Comparison of ENCODE assay signal across 8 cellular contexts in genomic region chrX:119488749-119489148, GRCh38. TPM values are rescaled to one million over a fixed set of nuclear protein-coding genes. Genes with fewer than 3 reads are reported as not detected.
DNase-seq lines count a peak whose midpoint lies in the region; ATAC-seq, FAIRE-seq and TF ChIP-seq lines count a peak whose summit lies in the region.

No MANE protein-coding gene starts in this region.

- no peaks in the 10 kb centered on the region for H3K9me3 Mint-ChIP-seq in HFFc6
- peaks cover 14% of the 10 kb centered on the region for H3K9me3 Mint-ChIP-seq in chondrocyte (ENCODE audit: low read depth)

- TF ChIP-seq CTCF in D721Med (IDR thresholded peaks at IDR 0.05; ENCODE audit: insufficient read depth, missing control alignments): peak; percentile 52
- peak; percentile 83 for TF ChIP-seq CTCF in HFFc6 (IDR thresholded peaks at IDR 0.05)
- TF ChIP-seq CTCF in chondrocyte (IDR thresholded peaks at IDR 0.05): peak; percentile 80
- peak; percentile 36 for TF ChIP-seq CTCF in lung (IDR thresholded peaks at IDR 0.05; ENCODE audit: control extremely low read depth, extremely low read depth)
- peak; percentile 59 for TF ChIP-seq CTCF in upper lobe of right lung (IDR thresholded peaks at IDR 0.05)

- H3K27me3 Mint-ChIP-seq in HFFc6 (ENCODE audit: insufficient read depth) (peaks cover 4% of the 10 kb centered on the region), chondrocyte (ENCODE audit: low read depth) (no peaks in the 10 kb centered on the region)

- H3K4me1 ChIP-seq in lung (ENCODE audit: control insufficient read depth in 2 of 2, insufficient read depth in 2 of 2, low read length in 2 of 2): no peaks in the 10 kb centered on the region
- no peaks in the 10 kb centered on the region for H3K4me1 ChIP-seq in upper lobe of right lung

- H3K4me3 Mint-ChIP-seq in HFFc6: no peak overlapping the region
- no peak overlapping the region for H3K4me3 Mint-ChIP-seq in chondrocyte (ENCODE audit: unreplicated experiment)

- no peak for FAIRE-seq in D721Med (lab: Jason Lieb, UNC)

- no peak for DNase-seq in D721Med (ENCODE audit: insufficient read length, low spot score)
- peak; percentile 38 for DNase-seq in HFFc6
- peak; percentile 46 for DNase-seq in RPMI8226
- DNase-seq in chondrocyte (ENCODE audit: low spot score): no peak
- peak; percentile 53 for DNase-seq in lung (ENCODE audit: low spot score)
- DNase-seq in upper lobe of right lung: no peak
- DNase-seq in foreskin melanocyte: no peak
- DNase-seq in GM19238 (ENCODE audit: insufficient read length, low spot score): no peak

- no peak for ATAC-seq in lung (ENCODE audit: insufficient read depth, low FRiP score)
- ATAC-seq in upper lobe of right lung: peak; percentile 74

- H3K36me3 ChIP-seq in lung (ENCODE audit: control insufficient read depth in 2 of 2, insufficient read depth in 2 of 2, low read length in 2 of 2) (no peaks in the 10 kb centered on the region), upper lobe of right lung (no peaks in the 10 kb centered on the region)

- no peaks in the 10 kb centered on the region for H3K4me1 Mint-ChIP-seq in HFFc6 (ENCODE audit: low read depth)
- no peaks in the 10 kb centered on the region for H3K4me1 Mint-ChIP-seq in chondrocyte (ENCODE audit: low read depth)

- H3K27ac ChIP-seq in lung (ENCODE audit: low read depth in 1 of 2, low read length in 1 of 2) (no peak overlapping the region), upper lobe of right lung (no peak overlapping the region)

- H3K27me3 ChIP-seq in lung (ENCODE audit: control insufficient read depth, insufficient read depth) (peaks cover 2% of the 10 kb centered on the region), upper lobe of right lung (no peaks in the 10 kb centered on the region)

- H3K27ac Mint-ChIP-seq in HFFc6 (no peak overlapping the region), chondrocyte (ENCODE audit: unreplicated experiment) (no peak overlapping the region)

- 19% methylated on average over 8 of the region's 8 CpGs for WGBS in lung, 2 donors

- H3K9me3 ChIP-seq in lung (ENCODE audit: control insufficient read depth in 2 of 2, insufficient read depth in 1 of 2, low read length in 1 of 2): no peaks in the 10 kb centered on the region
- H3K9me3 ChIP-seq in upper lobe of right lung: no peaks in the 10 kb centered on the region

- H3K36me3 Mint-ChIP-seq in HFFc6 (ENCODE audit: low read depth) (no peaks in the 10 kb centered on the region), chondrocyte (ENCODE audit: low read depth) (no peaks in the 10 kb centered on the region)

- H3K4me3 ChIP-seq in lung (no peak overlapping the region), upper lobe of right lung (no peak overlapping the region)

- intact Hi-C loops in upper lobe of right lung (cut with DNase I): no loop called here

RNA-seq across cellular contexts. Expression of gene SLC25A5, which starts 20.5 kb away (rescaled TPM):
- total RNA-seq in HFFc6 (2021; fragmentation: NEBNext Ultra II Directional; extraction: Animal tissue kit (Norgen Biotek cat#: 25700)): 100 to 1,000 TPM; 223 to 296 (median 270) TPM
- total RNA-seq in chondrocyte: 148 to 195 TPM (median 153 TPM) in 3 replicates
- total RNA-seq in lung: 100 to 1,000 TPM; 181 to 430 TPM
- 100 to 1,000 TPM; 169 to 417 TPM for polyA plus RNA-seq in lung
- 323 TPM for total RNA-seq in upper lobe of right lung

Comparison
In these comparisons a context has a peak if more than half of its experiments do, and no peak if none do; other contexts are left out.
1. DNase-seq: peak in HFFc6 (single experiment), RPMI8226 (single experiment) and lung (single experiment); none in D721Med (single experiment), chondrocyte (single experiment), upper lobe of right lung (single experiment), foreskin melanocyte (single experiment) and GM19238 (single experiment).
2. Peak in every context shown above with its lines, with median percentiles within 50 percentile points of each other: CTCF ChIP-seq.